ENCODE assay signal across 1 cellular context in the genomic region with DNA sequence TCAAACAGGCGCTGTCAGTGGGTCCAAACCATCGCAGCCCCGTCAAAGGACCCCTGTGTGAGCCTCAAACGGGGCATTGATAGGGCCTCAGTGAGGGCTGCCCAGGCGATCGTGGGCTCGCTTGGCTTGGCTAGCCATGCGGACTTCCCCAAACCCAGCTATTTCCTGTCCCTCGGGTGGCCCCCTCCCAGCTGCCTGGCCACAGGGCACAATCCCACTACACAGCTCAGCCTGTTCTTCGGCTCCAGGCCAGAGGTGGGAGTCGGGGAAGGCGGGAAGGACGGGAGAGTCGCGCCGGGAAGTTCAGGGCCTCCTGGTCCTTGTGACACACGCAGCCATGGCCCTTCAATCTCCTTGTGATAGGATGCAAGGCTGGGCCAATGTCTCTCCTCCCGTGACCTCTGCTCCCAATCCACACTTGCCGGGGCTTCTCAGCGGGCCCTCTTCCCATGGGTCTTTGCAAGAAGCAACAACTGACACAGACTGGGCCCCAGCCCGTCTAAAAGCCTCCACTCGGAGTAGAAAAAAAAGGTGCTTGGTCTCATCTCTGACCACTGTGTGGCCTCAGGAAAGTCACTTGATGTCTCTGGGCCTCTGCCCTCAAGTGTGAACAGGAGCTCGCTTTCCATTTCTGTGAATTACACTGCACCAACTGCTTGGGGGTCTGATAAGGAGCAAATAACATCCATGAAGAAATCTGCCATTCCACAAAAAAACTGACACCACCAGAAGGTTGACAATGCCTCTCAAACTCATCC.
A peak's percentile ranks its signal among the peaks of the same experiment; 100 is the strongest.
TF ChIP-seq lines count a peak whose summit lies in the region.

No MANE protein-coding gene starts in this region.

TF ChIP-seq in HepG2, 621 proteins besides CTCF, POLR2A, EP300 and RAD21:
- TF ChIP-seq, protein P1, sequence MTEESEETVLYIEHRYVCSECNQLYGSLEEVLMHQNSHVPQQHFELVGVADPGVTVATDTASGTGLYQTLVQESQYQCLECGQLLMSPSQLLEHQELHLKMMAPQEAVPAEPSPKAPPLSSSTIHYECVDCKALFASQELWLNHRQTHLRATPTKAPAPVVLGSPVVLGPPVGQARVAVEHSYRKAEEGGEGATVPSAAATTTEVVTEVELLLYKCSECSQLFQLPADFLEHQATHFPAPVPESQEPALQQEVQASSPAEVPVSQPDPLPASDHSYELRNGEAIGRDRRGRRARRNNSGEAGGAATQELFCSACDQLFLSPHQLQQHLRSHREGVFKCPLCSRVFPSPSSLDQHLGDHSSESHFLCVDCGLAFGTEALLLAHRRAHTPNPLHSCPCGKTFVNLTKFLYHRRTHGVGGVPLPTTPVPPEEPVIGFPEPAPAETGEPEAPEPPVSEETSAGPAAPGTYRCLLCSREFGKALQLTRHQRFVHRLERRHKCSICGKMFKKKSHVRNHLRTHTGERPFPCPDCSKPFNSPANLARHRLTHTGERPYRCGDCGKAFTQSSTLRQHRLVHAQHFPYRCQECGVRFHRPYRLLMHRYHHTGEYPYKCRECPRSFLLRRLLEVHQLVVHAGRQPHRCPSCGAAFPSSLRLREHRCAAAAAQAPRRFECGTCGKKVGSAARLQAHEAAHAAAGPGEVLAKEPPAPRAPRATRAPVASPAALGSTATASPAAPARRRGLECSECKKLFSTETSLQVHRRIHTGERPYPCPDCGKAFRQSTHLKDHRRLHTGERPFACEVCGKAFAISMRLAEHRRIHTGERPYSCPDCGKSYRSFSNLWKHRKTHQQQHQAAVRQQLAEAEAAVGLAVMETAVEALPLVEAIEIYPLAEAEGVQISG (CRISPR knock-in tag; IDR thresholded peaks at IDR 0.05), result no peak
- TF ChIP-seq ZNF768 (CRISPR knock-in tag; IDR thresholded peaks at IDR 0.05) (peak; percentile 69), MBD4 (IDR thresholded peaks at IDR 0.05; ENCODE audit: borderline replicate concordance, low read length) (no peak)
TF ChIP-seq in HepG2: peak in this region for 1.
